Comparison of ENCODE assay signal across 8 cellular contexts in genomic region chr1:61453111-61453961, GRCh38.
DNase-seq lines count a peak whose midpoint lies in the region; ATAC-seq, FAIRE-seq and TF ChIP-seq lines count a peak whose summit lies in the region.

No MANE protein-coding gene starts in this region.

- intact Hi-C loops in Caco-2 (cut with micrococcal nuclease; ENCODE audit: unreplicated experiment): loop anchor here (1.0 to 5.0 kb wide), 5 partner anchors 56 to 483 kb away; no protein-coding TSS in a partner anchor

- TF ChIP-seq CTCF in Caco-2 (IDR thresholded peaks at IDR 0.05; ENCODE audit: insufficient read depth in 1 of 2, low read depth in 1 of 2, low read length in 1 of 2, severe bottlenecking in 1 of 2, unreplicated experiment in 1 of 2) (peak; percentile 56 to 77), fibroblast of pulmonary artery (IDR thresholded peaks at IDR 0.05; ENCODE audit: low read length, missing control alignments) (peak; percentile 91), neural crest cell (conservative IDR thresholded peaks at IDR 0.05) (peak; percentile 86)

- no peaks in the 10 kb centered on the region for H3K27me3 Mint-ChIP-seq in Caco-2 (ENCODE audit: insufficient read depth, unreplicated experiment)
- H3K27me3 Mint-ChIP-seq in neural crest cell (ENCODE audit: low read depth): peaks cover 64% of the 10 kb centered on the region
- H3K27me3 Mint-ChIP-seq in stimulated activated naive CD8-positive, alpha-beta T cell treated with anti-CD3 and anti-CD28 coated beads, Interleukin-15, Interleukin-2, amounts not matched to agents 100 ng/mL and 50 ng/mL, for 24 hours: no peaks in the 10 kb centered on the region

- BruUV-seq in Caco-2 (replicated peaks; lab: Mats Ljungman, UMichigan): no TSS peak

- H3K9me3 ChIP-seq in Caco-2: no peaks in the 10 kb centered on the region

- no peak overlapping the region for H3K4me3 ChIP-seq in Caco-2 (ENCODE audit: low read depth, low read length)
- no peak overlapping the region for H3K4me3 ChIP-seq in fibroblast of pulmonary artery (replicated peaks; ENCODE audit: low read depth, low read length)

- H3K9me3 Mint-ChIP-seq in Caco-2 (ENCODE audit: unreplicated experiment): no peaks in the 10 kb centered on the region
- H3K9me3 Mint-ChIP-seq in neural crest cell: no peaks in the 10 kb centered on the region
- no peaks in the 10 kb centered on the region for H3K9me3 Mint-ChIP-seq in stimulated activated naive CD8-positive, alpha-beta T cell treated with anti-CD3 and anti-CD28 coated beads, Interleukin-15, Interleukin-2, amounts not matched to agents 100 ng/mL and 50 ng/mL, for 24 hours

- peaks cover 32% of the 10 kb centered on the region for H3K4me1 ChIP-seq in Caco-2

- H3K27ac Mint-ChIP-seq in Caco-2 (ENCODE audit: unreplicated experiment) (peak overlapping the region; percentile 42), neural crest cell (ENCODE audit: unreplicated experiment) (no peak overlapping the region)
- no peak overlapping the region for H3K27ac Mint-ChIP-seq in stimulated activated naive CD8-positive, alpha-beta T cell treated with anti-CD3 and anti-CD28 coated beads, Interleukin-15, Interleukin-2, amounts not matched to agents 100 ng/mL and 50 ng/mL, for 24 hours

- POLR2A ChIA-PET in Caco-2 (lab: Charles Lee): no interaction called here

- CTCF ChIA-PET in Caco-2 (lab: Charles Lee): interaction anchor here (0.6 to 1.2 kb wide), 2 partner anchors 16 to 403 kb away, joined by 3 to 6 read pairs; no protein-coding TSS in a partner anchor

- DNase-seq in Caco-2: peak; percentile 76 to 77
- DNase-seq in Kasumi-1 (lab: John Stamatoyannopoulos, UW): peak; percentile 65 to 85
- peak; percentile 74 for DNase-seq in RCC 7860 (ENCODE audit: low spot score)
- peak; percentile 33 for DNase-seq in activated T-helper 1 cell treated with Interleukin-2 at 50 U/mL for 16 hours (ENCODE audit: low read depth)
- peak; percentile 97 for DNase-seq in fibroblast of pulmonary artery (ENCODE audit: low read depth)
- DNase-seq in neural crest cell (ENCODE audit: low read depth, low spot score): peak; percentile 63

- H3K36me3 ChIP-seq in Caco-2 (ENCODE audit: control insufficient read depth, insufficient read depth, low read length): no peaks in the 10 kb centered on the region

- H3K4me3 Mint-ChIP-seq in Caco-2 (ENCODE audit: unreplicated experiment) (no peak overlapping the region), neural crest cell (peak overlapping the region; percentile 59)
- peak overlapping the region; percentile 7 for H3K4me3 Mint-ChIP-seq in stimulated activated naive CD8-positive, alpha-beta T cell treated with anti-CD3 and anti-CD28 coated beads, Interleukin-15, Interleukin-2, amounts not matched to agents 100 ng/mL and 50 ng/mL, for 24 hours

- FAIRE-seq in RCC 7860 (lab: Jason Lieb, UNC): peak; percentile 60

- ATAC-seq in GM21619 (IDR thresholded peaks at IDR 0.05; ENCODE audit: unreplicated experiment): peak; percentile 89

- no peaks in the 10 kb centered on the region for H3K27me3 ChIP-seq in Caco-2 (replicated peaks; ENCODE audit: control insufficient read depth, insufficient read depth, low read length)

- H3K36me3 Mint-ChIP-seq in Caco-2 (ENCODE audit: insufficient read depth, unreplicated experiment) (no peaks in the 10 kb centered on the region), neural crest cell (ENCODE audit: low read depth) (no peaks in the 10 kb centered on the region)
- H3K36me3 Mint-ChIP-seq in stimulated activated naive CD8-positive, alpha-beta T cell treated with anti-CD3 and anti-CD28 coated beads, Interleukin-15, Interleukin-2, amounts not matched to agents 100 ng/mL and 50 ng/mL, for 24 hours (ENCODE audit: low read depth): no peaks in the 10 kb centered on the region

- H3K4me1 Mint-ChIP-seq in Caco-2 (ENCODE audit: low read depth, unreplicated experiment): peaks cover 13% of the 10 kb centered on the region
- H3K4me1 Mint-ChIP-seq in neural crest cell: peaks cover 44% of the 10 kb centered on the region
- peaks cover 10% of the 10 kb centered on the region for H3K4me1 Mint-ChIP-seq in stimulated activated naive CD8-positive, alpha-beta T cell treated with anti-CD3 and anti-CD28 coated beads, Interleukin-15, Interleukin-2, amounts not matched to agents 100 ng/mL and 50 ng/mL, for 24 hours (ENCODE audit: low read depth)

Comparison
In these comparisons a context has a peak if more than half of its experiments do, and no peak if none do; other contexts are left out.
1. DNase-seq: peak in every context shown above with its lines; median percentile 97 in fibroblast of pulmonary artery; 76 in Caco-2; 75 in Kasumi-1; 74 in RCC 7860; 63 in neural crest cell; 33 in activated T-helper 1 cell treated with Interleukin-2 at 50 U/mL for 16 hours.